31 cellular contexts compared by ENCODE assay signal in genomic region chr7:53789741-53790140, GRCh38.
"Had no signal": no experiment of that assay in that cellular context is flagged by ENCODE, and none has a peak within 500 bp of the region (broad histone marks: within the 10 kb centered on the region; RNA-seq: fewer than 3 reads in every experiment).

No MANE protein-coding gene starts in this region.

- ATAC-seq: activated CD4-positive, alpha-beta T cell treated with anti-CD3 and anti-CD28 coated beads for 36 hours; activated CD8-positive, alpha-beta memory T cell treated with anti-CD3 and anti-CD28 coated beads, Interleukin-2, amount 10 ng/mL, durations not matched to agents 7 days and 5 days; activated CD8-positive, alpha-beta T cell treated with anti-CD3 and anti-CD28 coated beads, Interleukin-2, amount 10 ng/mL, durations not matched to agents 7 days and 5 days; activated naive CD8-positive, alpha-beta T cell treated with anti-CD3 and anti-CD28 coated beads, Interleukin-2, amount 50 U/mL, for 24 hours; foreskin keratinocyte; gastroesophageal sphincter; heart right ventricle had no signal

- DNase-seq: activated CD4-positive, alpha-beta memory T cell treated with anti-CD3 and anti-CD28 coated beads for 36 hours; activated CD4-positive, alpha-beta T cell treated with anti-CD3 and anti-CD28 coated beads for 36 hours; activated CD4-positive, alpha-beta T cell treated with anti-CD3 and anti-CD28 coated beads, Interleukin-2, amount 10 ng/mL, durations not matched to agents 24 days and 14 days; activated CD4-positive, CD25-positive, alpha-beta regulatory T cell; activated CD4-positive, CD25-positive, alpha-beta regulatory T cell treated with anti-CD3 and anti-CD28 coated beads, Interleukin-2, amount 50 U/mL, for 72 hours; activated CD8-positive, alpha-beta memory T cell treated with anti-CD3 and anti-CD28 coated beads, Interleukin-2, amount 10 ng/mL, durations not matched to agents 7 days and 5 days; activated CD8-positive, alpha-beta memory T cell treated with anti-CD3 and anti-CD28 coated beads, Interleukin-2, amount 50 U/mL, for 4 hours; activated CD8-positive, alpha-beta T cell treated with anti-CD3 and anti-CD28 coated beads, Interleukin-2, amount 10 ng/mL, durations not matched to agents 7 days and 5 days; activated effector memory CD4-positive, alpha-beta T cell treated with anti-CD3 and anti-CD28 coated beads, Interleukin-2, amount 50 U/mL, for 16 hours; activated naive CD4-positive, alpha-beta T cell treated with anti-CD3 and anti-CD28 coated beads for 36 hours; activated naive CD8-positive, alpha-beta T cell treated with anti-CD3 and anti-CD28 coated beads for 36 hours; activated naive CD8-positive, alpha-beta T cell treated with anti-CD3 and anti-CD28 coated beads, Interleukin-2, amount 50 U/mL, for 24 hours; activated T-cell treated with anti-CD3 and anti-CD28 coated beads, Interleukin-2, amount 50 U/mL, for 1 hour; activated T-cell treated with anti-CD3 and anti-CD28 coated beads, Interleukin-2, amount 50 U/mL, for 48 hours; adrenal gland; amygdala; central memory CD4-positive, alpha-beta T cell; cerebellar nuclear complex; dorsolateral prefrontal cortex; effector memory CD4-positive, alpha-beta T cell; endodermal cell; erythroblast; foreskin keratinocyte; heart right ventricle; T-helper 2 cell had no signal

- H3K9me3 ChIP-seq: adrenal gland, ascending aorta had no signal

- H3K4me3 ChIP-seq: adrenal gland, ascending aorta, breast epithelium, cardiac muscle cell, coronary artery, dorsolateral prefrontal cortex, esophagus muscularis mucosa, gastroesophageal sphincter, heart right ventricle had no signal

- H3K4me1 ChIP-seq: adrenal gland, ascending aorta, breast epithelium, esophagus muscularis mucosa, foreskin keratinocyte, gastroesophageal sphincter, heart right ventricle had no signal

- H3K27ac ChIP-seq: adrenal gland, ascending aorta, breast epithelium, cardiac muscle cell, coronary artery, dorsolateral prefrontal cortex, esophagus muscularis mucosa, foreskin keratinocyte, gastroesophageal sphincter, heart right ventricle had no signal

- H3K27me3 ChIP-seq: adrenal gland, ascending aorta, breast epithelium, cardiac muscle cell, dorsolateral prefrontal cortex, esophagus muscularis mucosa, foreskin keratinocyte, gastroesophageal sphincter, heart right ventricle had no signal
